Comparison of ENCODE assay signal across 2 cellular contexts in the genomic region with DNA sequence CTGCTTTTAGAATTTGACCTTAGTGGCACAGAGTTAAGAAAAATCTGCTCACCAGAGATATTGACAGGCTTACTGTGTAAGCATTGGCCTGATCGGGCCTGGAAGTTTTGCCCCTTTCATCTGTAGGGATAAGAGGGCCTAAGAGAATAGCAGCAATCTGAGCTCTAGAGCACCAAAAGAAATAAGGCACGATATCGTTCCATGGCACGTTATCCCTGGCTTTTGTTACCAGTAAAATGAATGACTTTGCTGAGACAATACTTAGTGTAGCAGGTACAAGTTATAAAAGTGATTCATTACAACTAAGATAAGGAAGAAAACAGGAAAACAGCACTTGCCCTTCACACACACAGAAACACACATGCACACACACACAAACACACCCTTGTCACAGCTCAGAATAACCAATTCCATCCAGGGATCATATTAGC.
TF ChIP-seq lines count a peak whose summit lies in the region.

No MANE protein-coding gene starts in this region.

TF ChIP-seq in SK-N-SH, 30 proteins besides CTCF, POLR2A, EP300 and RAD21 (continued from another document):
- no peak for TF ChIP-seq EZH2phosphoT487 (IDR thresholded peaks at IDR 0.05; ENCODE audit: borderline replicate concordance, low read depth)
- TF ChIP-seq, protein P1, sequence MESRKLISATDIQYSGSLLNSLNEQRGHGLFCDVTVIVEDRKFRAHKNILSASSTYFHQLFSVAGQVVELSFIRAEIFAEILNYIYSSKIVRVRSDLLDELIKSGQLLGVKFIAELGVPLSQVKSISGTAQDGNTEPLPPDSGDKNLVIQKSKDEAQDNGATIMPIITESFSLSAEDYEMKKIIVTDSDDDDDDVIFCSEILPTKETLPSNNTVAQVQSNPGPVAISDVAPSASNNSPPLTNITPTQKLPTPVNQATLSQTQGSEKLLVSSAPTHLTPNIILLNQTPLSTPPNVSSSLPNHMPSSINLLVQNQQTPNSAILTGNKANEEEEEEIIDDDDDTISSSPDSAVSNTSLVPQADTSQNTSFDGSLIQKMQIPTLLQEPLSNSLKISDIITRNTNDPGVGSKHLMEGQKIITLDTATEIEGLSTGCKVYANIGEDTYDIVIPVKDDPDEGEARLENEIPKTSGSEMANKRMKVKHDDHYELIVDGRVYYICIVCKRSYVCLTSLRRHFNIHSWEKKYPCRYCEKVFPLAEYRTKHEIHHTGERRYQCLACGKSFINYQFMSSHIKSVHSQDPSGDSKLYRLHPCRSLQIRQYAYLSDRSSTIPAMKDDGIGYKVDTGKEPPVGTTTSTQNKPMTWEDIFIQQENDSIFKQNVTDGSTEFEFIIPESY (IDR thresholded peaks at IDR 0.05; ENCODE audit: borderline replicate concordance, low read depth), result no peak
- no peak for TF ChIP-seq MEF2A (IDR thresholded peaks at IDR 0.05; ENCODE audit: borderline replicate concordance, low read depth)
- no peak for TF ChIP-seq ELF1 (IDR thresholded peaks at IDR 0.05)
- no peak for TF ChIP-seq JUND (IDR thresholded peaks at IDR 0.05)
- no peak for TF ChIP-seq TAF1 (IDR thresholded peaks at IDR 0.05; ENCODE audit: borderline replicate concordance, low read depth, low read length)

TF ChIP-seq in SK-N-SH treated with all-trans-retinoic acid at 6 μM for 48 hours, 23 proteins besides CTCF, POLR2A, EP300 and RAD21 (continued from another document):
- TF ChIP-seq, protein P2, sequence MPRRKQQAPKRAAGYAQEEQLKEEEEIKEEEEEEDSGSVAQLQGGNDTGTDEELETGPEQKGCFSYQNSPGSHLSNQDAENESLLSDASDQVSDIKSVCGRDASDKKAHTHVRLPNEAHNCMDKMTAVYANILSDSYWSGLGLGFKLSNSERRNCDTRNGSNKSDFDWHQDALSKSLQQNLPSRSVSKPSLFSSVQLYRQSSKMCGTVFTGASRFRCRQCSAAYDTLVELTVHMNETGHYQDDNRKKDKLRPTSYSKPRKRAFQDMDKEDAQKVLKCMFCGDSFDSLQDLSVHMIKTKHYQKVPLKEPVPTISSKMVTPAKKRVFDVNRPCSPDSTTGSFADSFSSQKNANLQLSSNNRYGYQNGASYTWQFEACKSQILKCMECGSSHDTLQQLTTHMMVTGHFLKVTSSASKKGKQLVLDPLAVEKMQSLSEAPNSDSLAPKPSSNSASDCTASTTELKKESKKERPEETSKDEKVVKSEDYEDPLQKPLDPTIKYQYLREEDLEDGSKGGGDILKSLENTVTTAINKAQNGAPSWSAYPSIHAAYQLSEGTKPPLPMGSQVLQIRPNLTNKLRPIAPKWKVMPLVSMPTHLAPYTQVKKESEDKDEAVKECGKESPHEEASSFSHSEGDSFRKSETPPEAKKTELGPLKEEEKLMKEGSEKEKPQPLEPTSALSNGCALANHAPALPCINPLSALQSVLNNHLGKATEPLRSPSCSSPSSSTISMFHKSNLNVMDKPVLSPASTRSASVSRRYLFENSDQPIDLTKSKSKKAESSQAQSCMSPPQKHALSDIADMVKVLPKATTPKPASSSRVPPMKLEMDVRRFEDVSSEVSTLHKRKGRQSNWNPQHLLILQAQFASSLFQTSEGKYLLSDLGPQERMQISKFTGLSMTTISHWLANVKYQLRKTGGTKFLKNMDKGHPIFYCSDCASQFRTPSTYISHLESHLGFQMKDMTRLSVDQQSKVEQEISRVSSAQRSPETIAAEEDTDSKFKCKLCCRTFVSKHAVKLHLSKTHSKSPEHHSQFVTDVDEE (CRISPR knock-in tag; IDR thresholded peaks at IDR 0.05), result no peak
- TF ChIP-seq ZFP30 (CRISPR knock-in tag; IDR thresholded peaks at IDR 0.05), result no peak
- no peak for TF ChIP-seq PPARA (CRISPR knock-in tag; IDR thresholded peaks at IDR 0.05; ENCODE audit: borderline replicate concordance)
- TF ChIP-seq TOX (CRISPR knock-in tag; IDR thresholded peaks at IDR 0.05; ENCODE audit: borderline replicate concordance), result no peak
- TF ChIP-seq, protein P3, sequence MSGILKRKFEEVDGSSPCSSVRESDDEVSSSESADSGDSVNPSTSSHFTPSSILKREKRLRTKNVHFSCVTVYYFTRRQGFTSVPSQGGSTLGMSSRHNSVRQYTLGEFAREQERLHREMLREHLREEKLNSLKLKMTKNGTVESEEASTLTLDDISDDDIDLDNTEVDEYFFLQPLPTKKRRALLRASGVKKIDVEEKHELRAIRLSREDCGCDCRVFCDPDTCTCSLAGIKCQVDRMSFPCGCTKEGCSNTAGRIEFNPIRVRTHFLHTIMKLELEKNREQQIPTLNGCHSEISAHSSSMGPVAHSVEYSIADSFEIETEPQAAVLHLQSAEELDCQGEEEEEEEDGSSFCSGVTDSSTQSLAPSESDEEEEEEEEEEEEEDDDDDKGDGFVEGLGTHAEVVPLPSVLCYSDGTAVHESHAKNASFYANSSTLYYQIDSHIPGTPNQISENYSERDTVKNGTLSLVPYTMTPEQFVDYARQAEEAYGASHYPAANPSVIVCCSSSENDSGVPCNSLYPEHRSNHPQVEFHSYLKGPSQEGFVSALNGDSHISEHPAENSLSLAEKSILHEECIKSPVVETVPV (CRISPR knock-in tag; IDR thresholded peaks at IDR 0.05), result no peak
- TF ChIP-seq SNAI2 (CRISPR knock-in tag; IDR thresholded peaks at IDR 0.05), result no peak
- TF ChIP-seq ISL1 (CRISPR knock-in tag; IDR thresholded peaks at IDR 0.05), result no peak
- no peak for TF ChIP-seq BACH2 (CRISPR knock-in tag; IDR thresholded peaks at IDR 0.05; ENCODE audit: borderline replicate concordance)
- TF ChIP-seq, protein P4, sequence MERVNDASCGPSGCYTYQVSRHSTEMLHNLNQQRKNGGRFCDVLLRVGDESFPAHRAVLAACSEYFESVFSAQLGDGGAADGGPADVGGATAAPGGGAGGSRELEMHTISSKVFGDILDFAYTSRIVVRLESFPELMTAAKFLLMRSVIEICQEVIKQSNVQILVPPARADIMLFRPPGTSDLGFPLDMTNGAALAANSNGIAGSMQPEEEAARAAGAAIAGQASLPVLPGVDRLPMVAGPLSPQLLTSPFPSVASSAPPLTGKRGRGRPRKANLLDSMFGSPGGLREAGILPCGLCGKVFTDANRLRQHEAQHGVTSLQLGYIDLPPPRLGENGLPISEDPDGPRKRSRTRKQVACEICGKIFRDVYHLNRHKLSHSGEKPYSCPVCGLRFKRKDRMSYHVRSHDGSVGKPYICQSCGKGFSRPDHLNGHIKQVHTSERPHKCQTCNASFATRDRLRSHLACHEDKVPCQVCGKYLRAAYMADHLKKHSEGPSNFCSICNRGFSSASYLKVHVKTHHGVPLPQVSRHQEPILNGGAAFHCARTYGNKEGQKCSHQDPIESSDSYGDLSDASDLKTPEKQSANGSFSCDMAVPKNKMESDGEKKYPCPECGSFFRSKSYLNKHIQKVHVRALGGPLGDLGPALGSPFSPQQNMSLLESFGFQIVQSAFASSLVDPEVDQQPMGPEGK (CRISPR knock-in tag; IDR thresholded peaks at IDR 0.05; ENCODE audit: borderline replicate concordance), result no peak
- TF ChIP-seq ZNF70 (CRISPR knock-in tag; IDR thresholded peaks at IDR 0.05), result no peak
- TF ChIP-seq, protein P5, sequence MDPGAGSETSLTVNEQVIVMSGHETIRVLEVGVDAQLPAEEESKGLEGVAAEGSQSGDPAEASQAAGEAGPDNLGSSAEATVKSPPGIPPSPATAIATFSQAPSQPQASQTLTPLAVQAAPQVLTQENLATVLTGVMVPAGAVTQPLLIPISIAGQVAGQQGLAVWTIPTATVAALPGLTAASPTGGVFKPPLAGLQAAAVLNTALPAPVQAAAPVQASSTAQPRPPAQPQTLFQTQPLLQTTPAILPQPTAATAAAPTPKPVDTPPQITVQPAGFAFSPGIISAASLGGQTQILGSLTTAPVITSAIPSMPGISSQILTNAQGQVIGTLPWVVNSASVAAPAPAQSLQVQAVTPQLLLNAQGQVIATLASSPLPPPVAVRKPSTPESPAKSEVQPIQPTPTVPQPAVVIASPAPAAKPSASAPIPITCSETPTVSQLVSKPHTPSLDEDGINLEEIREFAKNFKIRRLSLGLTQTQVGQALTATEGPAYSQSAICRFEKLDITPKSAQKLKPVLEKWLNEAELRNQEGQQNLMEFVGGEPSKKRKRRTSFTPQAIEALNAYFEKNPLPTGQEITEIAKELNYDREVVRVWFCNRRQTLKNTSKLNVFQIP (CRISPR knock-in tag; IDR thresholded peaks at IDR 0.05; ENCODE audit: borderline replicate concordance, low read depth), result no peak
- TF ChIP-seq ARNTL (CRISPR knock-in tag; IDR thresholded peaks at IDR 0.05; ENCODE audit: borderline replicate concordance, low read depth), result no peak
- no peak for TF ChIP-seq ZC3H10 (CRISPR knock-in tag; IDR thresholded peaks at IDR 0.05)
- no peak for TF ChIP-seq CSDC2 (CRISPR knock-in tag; IDR thresholded peaks at IDR 0.05)
